Comparison of ENCODE assay signal across 1 cellular context in the genomic region with DNA sequence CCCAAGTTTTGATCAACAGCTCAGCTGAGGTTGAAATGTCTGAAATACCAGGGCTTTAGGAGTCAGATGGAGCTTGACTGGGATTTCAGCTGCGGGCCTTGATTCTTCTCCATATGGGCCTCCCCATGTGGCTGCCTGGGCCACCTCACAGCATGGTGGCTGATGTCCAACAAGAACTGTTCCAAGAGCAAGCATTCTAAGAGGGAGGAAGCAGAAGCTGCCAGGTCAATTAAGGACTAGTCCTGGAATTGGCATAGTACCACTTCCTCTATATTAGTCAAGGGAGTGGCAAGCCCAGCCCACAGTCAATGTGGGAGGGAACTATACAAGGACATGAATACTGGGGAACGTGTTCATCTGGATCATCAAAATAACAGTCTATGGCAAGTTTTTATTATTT.
TF ChIP-seq lines count a peak whose summit lies in the region.

No MANE protein-coding gene starts in this region.

TF ChIP-seq in HepG2, 621 proteins besides CTCF, POLR2A, EP300 and RAD21 (continued from another document):
- TF ChIP-seq ZNF7 (CRISPR knock-in tag; IDR thresholded peaks at IDR 0.05) (no peak), ZNF230 (CRISPR knock-in tag; IDR thresholded peaks at IDR 0.05) (no peak), TARDBP (CRISPR knock-in tag; IDR thresholded peaks at IDR 0.05) (no peak), NFYB (CRISPR knock-in tag; IDR thresholded peaks at IDR 0.05) (no peak)
TF ChIP-seq in HepG2: peak in this region for 0.
